41 cellular contexts compared by ENCODE assay signal in the genomic region with DNA sequence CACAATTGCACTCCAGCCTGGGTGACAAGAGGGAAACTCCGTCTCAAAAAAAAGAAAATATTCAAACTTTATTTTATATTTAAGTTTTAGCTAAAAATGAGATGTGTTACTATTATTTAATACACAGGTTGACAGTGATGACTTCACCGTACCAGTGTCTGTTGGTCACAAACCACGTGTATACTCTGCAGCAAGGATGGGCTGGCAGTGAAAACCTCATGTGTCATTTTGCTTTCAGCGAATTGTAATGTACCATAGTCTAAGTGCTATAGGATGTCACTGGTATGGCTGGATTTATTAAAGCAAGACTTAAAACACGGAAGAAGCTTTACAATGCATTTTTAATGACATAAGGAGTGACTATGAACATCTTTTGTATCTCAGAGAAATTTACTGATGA. TPM values are rescaled to one million over a fixed set of nuclear protein-coding genes. Genes with fewer than 3 reads are reported as not detected.
"Had no signal": no experiment of that assay in that cellular context is flagged by ENCODE, and none has a peak within 500 bp of the region (broad histone marks: within the 10 kb centered on the region; RNA-seq: fewer than 3 reads in every experiment).

No MANE protein-coding gene starts in this region.

- DNase-seq: activated effector memory CD4-positive, alpha-beta T cell treated with anti-CD3 and anti-CD28 coated beads, Interleukin-2, amount 50 U/mL, for 16 hours; activated effector memory CD4-positive, alpha-beta T cell treated with Interleukin-2 at 50 U/mL for 16 hours; activated gamma-delta T cell; activated gamma-delta T cell treated with Interleukin-2 at 50 U/mL for 16 hours; activated naive CD4-positive, alpha-beta T cell; activated naive CD4-positive, alpha-beta T cell treated with anti-CD3 and anti-CD28 coated beads for 36 hours; activated naive CD4-positive, alpha-beta T cell treated with anti-CD3 and anti-CD28 coated beads, Interleukin-2, amount 10 ng/mL, durations not matched to agents 7 days and 5 days; activated naive CD4-positive, alpha-beta T cell treated with anti-CD3 and anti-CD28 coated beads, Interleukin-2, amount 50 U/mL, for 16 hours; activated naive CD4-positive, alpha-beta T cell treated with Interleukin-2 at 50 U/mL for 16 hours; activated naive CD8-positive, alpha-beta T cell treated with anti-CD3 and anti-CD28 coated beads for 36 hours; activated naive CD8-positive, alpha-beta T cell treated with anti-CD3 and anti-CD28 coated beads, Interleukin-2, amount 10 ng/mL, durations not matched to agents 7 days and 5 days; activated naive CD8-positive, alpha-beta T cell treated with anti-CD3 and anti-CD28 coated beads, Interleukin-2, amount 50 U/mL, for 24 hours; activated T-cell treated with anti-CD3 and anti-CD28 coated beads, Interleukin-2, amount 50 U/mL, for 1 hour; activated T-cell treated with anti-CD3 and anti-CD28 coated beads, Interleukin-2, amount 50 U/mL, for 24 hours; activated T-cell treated with anti-CD3 and anti-CD28 coated beads, Interleukin-2, amount 50 U/mL, for 4 hours; activated T-cell treated with anti-CD3 and anti-CD28 coated beads, Interleukin-2, amount 50 U/mL, for 48 hours; activated T-cell treated with anti-CD3 and anti-CD28 coated beads, Interleukin-2, amount 50 U/mL, for 72 hours; adrenal gland; amniotic stem cell; amygdala; anterior cingulate cortex; aorta; body of pancreas; brain microvascular endothelial cell; caudate nucleus; central memory CD4-positive, alpha-beta T cell; cerebellar nuclear complex had no signal

- H3K4me3 ChIP-seq: adrenal gland, ascending aorta, body of pancreas, breast epithelium, cardiac muscle cell had no signal

- ATAC-seq: activated naive CD4-positive, alpha-beta T cell treated with anti-CD3 and anti-CD28 coated beads, Interleukin-2, amount 50 U/mL, for 72 hours; activated naive CD8-positive, alpha-beta T cell treated with anti-CD3 and anti-CD28 coated beads, Interleukin-2, amount 50 U/mL, for 24 hours; activated T-cell treated with anti-CD3 and anti-CD28 coated beads, Interleukin-2, amount 50 U/mL, for 4 hours; activated T-cell treated with anti-CD3 and anti-CD28 coated beads, Interleukin-2, amount 50 U/mL, for 72 hours; activated T-helper 17 cell treated with anti-CD3 and anti-CD28 coated beads, Interleukin-2, amount 50 U/mL, for 72 hours; body of pancreas had no signal

- H3K4me1 Mint-ChIP-seq: activated naive CD4-positive, alpha-beta T cell treated with anti-CD3 and anti-CD28 coated beads, Interleukin-2, amount 10 ng/mL, durations not matched to agents 7 days and 5 days; activated naive CD4-positive, alpha-beta T cell treated with anti-CD3 and anti-CD28 coated beads, Interleukin-2, amount 50 U/mL, for 24 hours; activated naive CD8-positive, alpha-beta T cell treated with anti-CD3 and anti-CD28 coated beads for 36 hours; activated naive CD8-positive, alpha-beta T cell treated with anti-CD3 and anti-CD28 coated beads, Interleukin-2, amount 10 ng/mL, durations not matched to agents 7 days and 5 days; activated naive CD8-positive, alpha-beta T cell treated with anti-CD3 and anti-CD28 coated beads, Interleukin-2, amount 50 U/mL, for 24 hours; activated T-helper 17 cell treated with anti-CD3 and anti-CD28 coated beads, Interleukin-2, amount 50 U/mL, for 72 hours; brain; central memory CD8-positive, alpha-beta T cell had no signal

- H3K27ac ChIP-seq: adrenal gland, ascending aorta, body of pancreas, brain microvascular endothelial cell, breast epithelium, cardiac muscle cell had no signal

- H3K9me3 ChIP-seq: adrenal gland, ascending aorta, body of pancreas, breast epithelium had no signal

- H3K4me3 Mint-ChIP-seq: activated naive CD4-positive, alpha-beta T cell treated with anti-CD3 and anti-CD28 coated beads for 36 hours; activated naive CD4-positive, alpha-beta T cell treated with anti-CD3 and anti-CD28 coated beads, Interleukin-2, amount 10 ng/mL, durations not matched to agents 7 days and 5 days; activated naive CD4-positive, alpha-beta T cell treated with anti-CD3 and anti-CD28 coated beads, Interleukin-2, amount 50 U/mL, for 24 hours; activated naive CD8-positive, alpha-beta T cell; activated naive CD8-positive, alpha-beta T cell treated with anti-CD3 and anti-CD28 coated beads for 36 hours; activated naive CD8-positive, alpha-beta T cell treated with anti-CD3 and anti-CD28 coated beads, Interleukin-2, amount 10 ng/mL, durations not matched to agents 7 days and 5 days; activated naive CD8-positive, alpha-beta T cell treated with anti-CD3 and anti-CD28 coated beads, Interleukin-2, amount 50 U/mL, for 24 hours; activated T-cell treated with anti-CD3 and anti-CD28 coated beads, Interleukin-2, amount 50 U/mL, for 24 hours; activated T-cell treated with anti-CD3 and anti-CD28 coated beads, Interleukin-2, amount 50 U/mL, for 4 hours; activated T-cell treated with anti-CD3 and anti-CD28 coated beads, Interleukin-2, amount 50 U/mL, for 72 hours; activated T-helper 1 cell treated with anti-CD3 and anti-CD28 coated beads, Interleukin-12 subunit alpha, Interleukin-12 subunit beta, Interleukin-2, Interleukin-4 antibody, amounts not matched to agents 30 ng/mL and 10 ng/mL and 1 ng/mL, durations not matched to agents 14 hours and 24 hours and 36 hours; activated T-helper 17 cell treated with anti-CD3 and anti-CD28 coated beads, Interleukin-2, amount 50 U/mL, for 72 hours; brain; central memory CD8-positive, alpha-beta T cell had no signal

- H3K27me3 ChIP-seq: adrenal gland, ascending aorta, body of pancreas, brain microvascular endothelial cell, breast epithelium had no signal

- FAIRE-seq: astrocyte, bronchial epithelial cell had no signal

- H3K4me1 ChIP-seq: adrenal gland, ascending aorta, body of pancreas, breast epithelium had no signal

- H3K36me3 ChIP-seq: adrenal gland, ascending aorta, brain microvascular endothelial cell, breast epithelium, cardiac muscle cell had no signal

- H3K36me3 Mint-ChIP-seq: activated naive CD4-positive, alpha-beta T cell treated with anti-CD3 and anti-CD28 coated beads, Interleukin-2, amount 10 ng/mL, durations not matched to agents 7 days and 5 days; activated naive CD4-positive, alpha-beta T cell treated with anti-CD3 and anti-CD28 coated beads, Interleukin-2, amount 50 U/mL, for 24 hours; activated naive CD4-positive, alpha-beta T cell treated with anti-CD3 and anti-CD28 coated beads, Interleukin-2, amount 50 U/mL, for 72 hours; activated naive CD8-positive, alpha-beta T cell; activated naive CD8-positive, alpha-beta T cell treated with anti-CD3 and anti-CD28 coated beads for 36 hours; activated naive CD8-positive, alpha-beta T cell treated with anti-CD3 and anti-CD28 coated beads, Interleukin-2, amount 10 ng/mL, durations not matched to agents 7 days and 5 days; brain had no signal

- H3K9me3 Mint-ChIP-seq: activated naive CD4-positive, alpha-beta T cell treated with anti-CD3 and anti-CD28 coated beads for 36 hours; activated naive CD4-positive, alpha-beta T cell treated with anti-CD3 and anti-CD28 coated beads, Interleukin-2, amount 10 ng/mL, durations not matched to agents 7 days and 5 days; activated naive CD4-positive, alpha-beta T cell treated with anti-CD3 and anti-CD28 coated beads, Interleukin-2, amount 50 U/mL, for 24 hours; activated naive CD4-positive, alpha-beta T cell treated with anti-CD3 and anti-CD28 coated beads, Interleukin-2, amount 50 U/mL, for 72 hours; activated naive CD8-positive, alpha-beta T cell treated with anti-CD3 and anti-CD28 coated beads for 36 hours; activated naive CD8-positive, alpha-beta T cell treated with anti-CD3 and anti-CD28 coated beads, Interleukin-2, amount 10 ng/mL, durations not matched to agents 7 days and 5 days; activated naive CD8-positive, alpha-beta T cell treated with anti-CD3 and anti-CD28 coated beads, Interleukin-2, amount 50 U/mL, for 24 hours; activated T-cell treated with anti-CD3 and anti-CD28 coated beads, Interleukin-2, amount 50 U/mL, for 24 hours; activated T-cell treated with anti-CD3 and anti-CD28 coated beads, Interleukin-2, amount 50 U/mL, for 4 hours; activated T-cell treated with anti-CD3 and anti-CD28 coated beads, Interleukin-2, amount 50 U/mL, for 72 hours; activated T-helper 1 cell treated with anti-CD3 and anti-CD28 coated beads, Interleukin-12 subunit alpha, Interleukin-12 subunit beta, Interleukin-2, Interleukin-4 antibody, amounts not matched to agents 30 ng/mL and 10 ng/mL and 1 ng/mL, durations not matched to agents 14 hours and 24 hours and 36 hours; activated T-helper 17 cell treated with anti-CD3 and anti-CD28 coated beads, Interleukin-2, amount 50 U/mL, for 72 hours; activated T-helper 2 cell treated with anti-CD3 and anti-CD28 coated beads, Interferon-gamma antibody, Interleukin-2, Interleukin-4, amounts not matched to agents 10 μg/mL and 5 μg/mL and 100 μg/mL, durations not matched to agents 14 hours and 24 hours and 36 hours; central memory CD8-positive, alpha-beta T cell had no signal

- H3K27ac Mint-ChIP-seq: activated naive CD4-positive, alpha-beta T cell treated with anti-CD3 and anti-CD28 coated beads for 36 hours; activated naive CD4-positive, alpha-beta T cell treated with anti-CD3 and anti-CD28 coated beads, Interleukin-2, amount 10 ng/mL, durations not matched to agents 7 days and 5 days; activated naive CD4-positive, alpha-beta T cell treated with anti-CD3 and anti-CD28 coated beads, Interleukin-2, amount 50 U/mL, for 24 hours; activated naive CD4-positive, alpha-beta T cell treated with anti-CD3 and anti-CD28 coated beads, Interleukin-2, amount 50 U/mL, for 72 hours; activated naive CD8-positive, alpha-beta T cell; activated naive CD8-positive, alpha-beta T cell treated with anti-CD3 and anti-CD28 coated beads for 36 hours; activated naive CD8-positive, alpha-beta T cell treated with anti-CD3 and anti-CD28 coated beads, Interleukin-2, amount 10 ng/mL, durations not matched to agents 7 days and 5 days; activated naive CD8-positive, alpha-beta T cell treated with anti-CD3 and anti-CD28 coated beads, Interleukin-2, amount 50 U/mL, for 24 hours; activated T-cell treated with anti-CD3 and anti-CD28 coated beads, Interleukin-2, amount 50 U/mL, for 24 hours; activated T-cell treated with anti-CD3 and anti-CD28 coated beads, Interleukin-2, amount 50 U/mL, for 72 hours; activated T-helper 1 cell treated with anti-CD3 and anti-CD28 coated beads, Interleukin-12 subunit alpha, Interleukin-12 subunit beta, Interleukin-2, Interleukin-4 antibody, amounts not matched to agents 30 ng/mL and 10 ng/mL and 1 ng/mL, durations not matched to agents 14 hours and 24 hours and 36 hours; activated T-helper 17 cell treated with anti-CD3 and anti-CD28 coated beads, Interleukin-2, amount 50 U/mL, for 72 hours; activated T-helper 2 cell treated with anti-CD3 and anti-CD28 coated beads, Interferon-gamma antibody, Interleukin-2, Interleukin-4, amounts not matched to agents 10 μg/mL and 5 μg/mL and 100 μg/mL, durations not matched to agents 14 hours and 24 hours and 36 hours; brain had no signal

RNA-seq across cellular contexts. Expression of gene NHLH2, which starts 28.1 kb away (rescaled TPM):
- total RNA-seq: activated naive CD4-positive, alpha-beta T cell treated with anti-CD3 and anti-CD28 coated beads for 36 hours; activated naive CD4-positive, alpha-beta T cell treated with anti-CD3 and anti-CD28 coated beads, Interleukin-2, amount 50 U/mL, for 72 hours; activated naive CD8-positive, alpha-beta T cell treated with anti-CD3 and anti-CD28 coated beads for 36 hours; activated naive CD8-positive, alpha-beta T cell treated with anti-CD3 and anti-CD28 coated beads, Interleukin-2, amount 10 ng/mL, durations not matched to agents 7 days and 5 days; activated T-cell treated with anti-CD3 and anti-CD28 coated beads, Interleukin-2, amount 50 U/mL, for 4 hours; activated T-helper 1 cell treated with anti-CD3 and anti-CD28 coated beads, Interleukin-12 subunit alpha, Interleukin-12 subunit beta, Interleukin-2, Interleukin-4 antibody, amounts not matched to agents 30 ng/mL and 10 ng/mL and 1 ng/mL, durations not matched to agents 14 hours and 24 hours and 36 hours; activated T-helper 17 cell treated with anti-CD3 and anti-CD28 coated beads, Interleukin-2, amount 50 U/mL, for 72 hours; activated T-helper 2 cell treated with anti-CD3 and anti-CD28 coated beads, Interferon-gamma antibody, Interleukin-2, Interleukin-4, amounts not matched to agents 10 μg/mL and 5 μg/mL and 100 μg/mL, durations not matched to agents 14 hours and 24 hours and 36 hours; adrenal gland; aorta; ascending aorta; body of pancreas; breast epithelium; cardiac muscle cell; chondrocyte had no signal
- polyA plus RNA-seq: adrenal gland, aorta, cardiac muscle cell had no signal
